ENCODE assay signal across 2 cellular contexts in genomic region chr16:19812986-19813385, GRCh38.
TF ChIP-seq lines count a peak whose summit lies in the region.

No MANE protein-coding gene starts in this region.

TF ChIP-seq in SK-N-SH treated with all-trans-retinoic acid at 6 μM for 48 hours, 23 proteins besides CTCF, POLR2A, EP300 and RAD21 (continued from another document):
- TF ChIP-seq CREB5 (CRISPR knock-in tag; IDR thresholded peaks at IDR 0.05; ENCODE audit: low read depth): no peak

TF ChIP-seq in SK-N-SH, 30 proteins besides CTCF, POLR2A, EP300 and RAD21 (continued from another document):
- TF ChIP-seq RXRA (IDR thresholded peaks at IDR 0.05; ENCODE audit: borderline replicate concordance, low read depth): no peak
- TF ChIP-seq YY1 (IDR thresholded peaks at IDR 0.05; ENCODE audit: low read depth): no peak
- TF ChIP-seq, protein P1, sequence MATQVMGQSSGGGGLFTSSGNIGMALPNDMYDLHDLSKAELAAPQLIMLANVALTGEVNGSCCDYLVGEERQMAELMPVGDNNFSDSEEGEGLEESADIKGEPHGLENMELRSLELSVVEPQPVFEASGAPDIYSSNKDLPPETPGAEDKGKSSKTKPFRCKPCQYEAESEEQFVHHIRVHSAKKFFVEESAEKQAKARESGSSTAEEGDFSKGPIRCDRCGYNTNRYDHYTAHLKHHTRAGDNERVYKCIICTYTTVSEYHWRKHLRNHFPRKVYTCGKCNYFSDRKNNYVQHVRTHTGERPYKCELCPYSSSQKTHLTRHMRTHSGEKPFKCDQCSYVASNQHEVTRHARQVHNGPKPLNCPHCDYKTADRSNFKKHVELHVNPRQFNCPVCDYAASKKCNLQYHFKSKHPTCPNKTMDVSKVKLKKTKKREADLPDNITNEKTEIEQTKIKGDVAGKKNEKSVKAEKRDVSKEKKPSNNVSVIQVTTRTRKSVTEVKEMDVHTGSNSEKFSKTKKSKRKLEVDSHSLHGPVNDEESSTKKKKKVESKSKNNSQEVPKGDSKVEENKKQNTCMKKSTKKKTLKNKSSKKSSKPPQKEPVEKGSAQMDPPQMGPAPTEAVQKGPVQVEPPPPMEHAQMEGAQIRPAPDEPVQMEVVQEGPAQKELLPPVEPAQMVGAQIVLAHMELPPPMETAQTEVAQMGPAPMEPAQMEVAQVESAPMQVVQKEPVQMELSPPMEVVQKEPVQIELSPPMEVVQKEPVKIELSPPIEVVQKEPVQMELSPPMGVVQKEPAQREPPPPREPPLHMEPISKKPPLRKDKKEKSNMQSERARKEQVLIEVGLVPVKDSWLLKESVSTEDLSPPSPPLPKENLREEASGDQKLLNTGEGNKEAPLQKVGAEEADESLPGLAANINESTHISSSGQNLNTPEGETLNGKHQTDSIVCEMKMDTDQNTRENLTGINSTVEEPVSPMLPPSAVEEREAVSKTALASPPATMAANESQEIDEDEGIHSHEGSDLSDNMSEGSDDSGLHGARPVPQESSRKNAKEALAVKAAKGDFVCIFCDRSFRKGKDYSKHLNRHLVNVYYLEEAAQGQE (IDR thresholded peaks at IDR 0.05; ENCODE audit: low read depth, low read length): no peak
- TF ChIP-seq, protein P2, sequence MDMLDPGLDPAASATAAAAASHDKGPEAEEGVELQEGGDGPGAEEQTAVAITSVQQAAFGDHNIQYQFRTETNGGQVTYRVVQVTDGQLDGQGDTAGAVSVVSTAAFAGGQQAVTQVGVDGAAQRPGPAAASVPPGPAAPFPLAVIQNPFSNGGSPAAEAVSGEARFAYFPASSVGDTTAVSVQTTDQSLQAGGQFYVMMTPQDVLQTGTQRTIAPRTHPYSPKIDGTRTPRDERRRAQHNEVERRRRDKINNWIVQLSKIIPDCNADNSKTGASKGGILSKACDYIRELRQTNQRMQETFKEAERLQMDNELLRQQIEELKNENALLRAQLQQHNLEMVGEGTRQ (IDR thresholded peaks at IDR 0.05; ENCODE audit: borderline replicate concordance, low read depth, low read length): no peak
- no peak for TF ChIP-seq CHD2 (IDR thresholded peaks at IDR 0.05; ENCODE audit: low read length, partially characterized antibody)
- no peak for TF ChIP-seq IRF3 (IDR thresholded peaks at IDR 0.05; ENCODE audit: low read depth, low read length)
- no peak for TF ChIP-seq ZBTB33 (IDR thresholded peaks at IDR 0.05; ENCODE audit: borderline replicate concordance, low read depth)
- no peak for TF ChIP-seq PBX3 (IDR thresholded peaks at IDR 0.05)
